9 cellular contexts compared by ENCODE assay signal in the genomic region with DNA sequence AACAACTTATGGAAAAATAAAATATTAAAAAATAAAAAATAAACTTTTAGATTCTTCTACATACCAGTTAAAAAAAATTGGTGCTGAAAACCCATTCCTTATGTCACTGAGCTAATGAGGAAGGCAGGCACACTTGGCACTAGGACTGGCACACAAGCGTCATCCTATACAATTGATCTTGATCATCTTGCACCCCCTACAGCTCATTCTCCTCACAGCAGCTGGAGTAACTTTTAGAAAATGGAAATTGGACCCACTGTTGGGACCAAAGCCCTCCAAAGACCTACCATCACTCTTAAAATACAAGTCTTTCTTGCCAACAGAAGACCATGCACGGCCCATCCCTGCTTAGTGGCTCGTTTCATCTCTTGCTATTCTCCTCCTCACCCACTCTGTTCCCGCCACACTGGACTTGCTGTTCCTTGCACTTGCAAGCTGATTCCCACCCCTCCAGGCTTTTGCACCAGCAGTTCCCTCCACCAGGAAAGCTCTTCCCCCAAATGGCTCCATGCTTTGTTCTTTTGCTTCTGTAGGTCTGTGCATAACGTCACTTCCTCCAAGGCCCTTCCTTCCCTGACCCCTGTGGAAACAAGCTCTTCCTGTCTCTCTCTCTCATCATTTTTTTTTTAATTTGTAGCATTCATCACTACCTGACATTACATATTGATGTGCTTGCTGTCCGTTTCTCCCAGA. TPM values are rescaled to one million over a fixed set of nuclear protein-coding genes. Genes with fewer than 3 reads are reported as not detected.
DNase-seq lines count a peak whose midpoint lies in the region; ATAC-seq, FAIRE-seq and TF ChIP-seq lines count a peak whose summit lies in the region.
"Had no signal": no experiment of that assay in that cellular context is flagged by ENCODE, and none has a peak within 500 bp of the region (broad histone marks: within the 10 kb centered on the region; RNA-seq: fewer than 3 reads in every experiment).

No MANE protein-coding gene starts in this region.

- no peak overlapping the region for H2AFZ ChIP-seq in HepG2 (ENCODE audit: low read length)

- H3K36me3 ChIP-seq in WERI-Rb-1, result no peaks in the 10 kb centered on the region; the same call in 1 of the 2 replicates
- H3K36me3 ChIP-seq in HepG2 (replicated peaks in 1 of 2; ENCODE audit: control insufficient read depth in 1 of 2, insufficient read depth in 2 of 2, low read length in 2 of 2), result peaks cover 2 to 9% of the 10 kb centered on the region in 2 experiments; a peak in 3 of 5 replicates

- TF ChIP-seq EP300 in HepG2 (IDR thresholded peaks at IDR 0.05; ENCODE audit: low read depth in 2 of 2, low read length in 2 of 2) (no peak), HepG2 (CRISPR knock-in tag; IDR thresholded peaks at IDR 0.05; ENCODE audit: borderline replicate concordance) (no peak)

- H3K9ac ChIP-seq in HepG2 (ENCODE audit: insufficient read depth, low read depth, low read length), result no peak overlapping the region

- H4K20me1 ChIP-seq in HepG2 (ENCODE audit: insufficient read depth, low read length), result 0 out of 2 replicates have a peak, but pooled peaks cover 2% of the 10 kb centered on the region

- H3K9me3 ChIP-seq in WERI-Rb-1 (ENCODE audit: severe bottlenecking) (no peaks in the 10 kb centered on the region), HepG2 (ENCODE audit: low read length) (no peaks in the 10 kb centered on the region)

- BruUV-seq in HepG2 (replicated peaks; lab: Mats Ljungman, UMichigan), result no TSS peak

- peaks cover 18% of the 10 kb centered on the region for H3K4me1 Mint-ChIP-seq in HFFc6 (ENCODE audit: low read depth)

- no peak overlapping the region for H3K4me3 Mint-ChIP-seq in HFFc6

- peaks cover 2% of the 10 kb centered on the region; the same call in 1 of the 2 replicates for H3K27me3 Mint-ChIP-seq in HFFc6 (ENCODE audit: insufficient read depth)

- POLR2A ChIA-PET in HepG2 (lab: Yijun Ruan, JAX), result no interaction called here

- no peak for TF ChIP-seq RAD21 in HepG2 (CRISPR knock-in tag; IDR thresholded peaks at IDR 0.05)

- CTCF ChIA-PET in HepG2 (lab: Yijun Ruan, JAX; ENCODE audit: low intra/inter-chr PET ratio, low total read pairs), result interaction anchor here (1.1 to 2.9 kb wide), 2 partner anchors 75 to 80 kb away, joined by 3 to 16 read pairs; no protein-coding TSS in a partner anchor

- H3K4me3 ChIP-seq in WERI-Rb-1 (ENCODE audit: low read depth, low read length), result no peak overlapping the region
- H3K4me3 ChIP-seq in HepG2 (replicated peaks in 1 of 3; ENCODE audit: insufficient read depth in 1 of 3, low read depth in 2 of 3, low read length in 3 of 3), result no peak overlapping the region

- H3K36me3 Mint-ChIP-seq in HFFc6 (ENCODE audit: low read depth), result peaks cover 6% of the 10 kb centered on the region; the same call in 1 of the 2 replicates

- no peak overlapping the region for H3K27ac ChIP-seq in WERI-Rb-1
- no peak overlapping the region for H3K27ac ChIP-seq in HepG2 (ENCODE audit: extremely low read length, insufficient read depth, low read length)

- peaks cover 17% of the 10 kb centered on the region for H3K4me1 ChIP-seq in HepG2 (ENCODE audit: insufficient read depth, low read length)

- H3K27ac Mint-ChIP-seq in HFFc6, result no peak overlapping the region

- H3K9me3 Mint-ChIP-seq in HFFc6, result no peaks in the 10 kb centered on the region

- peak; percentile 40; the same call in 1 of the 2 replicates for TF ChIP-seq CTCF in HFFc6 (IDR thresholded peaks at IDR 0.05)
- 0 out of 2 replicates have a peak, but pooled peaks have one; percentile 8 for TF ChIP-seq CTCF in WERI-Rb-1 (IDR thresholded peaks at IDR 0.05; ENCODE audit: low read depth, low read length)
- no peak for TF ChIP-seq CTCF in HepG2 (CRISPR knock-in tag; IDR thresholded peaks at IDR 0.05)

- 96% methylated on average over 6 of the region's 6 CpGs for WGBS in HepG2 (ENCODE audit: low lambda C conversion rate)

- H3K79me2 ChIP-seq in HepG2 (ENCODE audit: insufficient read depth, low read length), result no peaks in the 10 kb centered on the region

- no peak overlapping the region for H3K4me2 ChIP-seq in HepG2 (ENCODE audit: low read depth, low read length)

- ATAC-seq in HepG2, result no peak
- ATAC-seq in HG02852 (IDR thresholded peaks at IDR 0.05; ENCODE audit: unreplicated experiment), result no peak

- no peak for TF ChIP-seq POLR2A in HepG2 (IDR thresholded peaks at IDR 0.05; ENCODE audit: insufficient read depth in 1 of 2, low read depth in 2 of 2, low read length in 2 of 2)

- intact Hi-C loops in HepG2 (cut with micrococcal nuclease; ENCODE audit: unreplicated experiment), result no loop called here

- no peak for FAIRE-seq in HepG2 (lab: Jason Lieb, UNC)

- H3K27me3 ChIP-seq in WERI-Rb-1 (ENCODE audit: insufficient read depth, low read depth, severe bottlenecking) (peaks cover 29% of the 10 kb centered on the region), HepG2 (ENCODE audit: control insufficient read depth in 1 of 2, insufficient read depth in 2 of 2, low read length in 2 of 2) (peaks cover 0 to 1% of the 10 kb centered on the region in 2 experiments; a peak in 2 of 5 replicates)

- in situ Hi-C loops in HepG2 (cut with HindIII; ENCODE audit: extremely low pct_ligation_motif_present, low pct_unique_long_range_greater_than_20kb), result loop anchor here (25.0 kb wide), 1 partner anchor 159 kb away; no protein-coding TSS in a partner anchor

- DNase-seq in NCI-H2107 treated with DMSO at 0.1 percent for 48 hours (lab: John Stamatoyannopoulos, UW; ENCODE audit: unreplicated experiment), result peak; percentile 29
- no peak for DNase-seq in NCI-H2107 (lab: John Stamatoyannopoulos, UW)
- DNase-seq in HFFc6, result no peak
- DNase-seq in WERI-Rb-1, result no peak
- DNase-seq in HepG2 (ENCODE audit: low spot score), result no peak
- no peak for DNase-seq in activated CD8-positive, alpha-beta memory T cell treated with anti-CD3 and anti-CD28 coated beads, Interleukin-2, amount 50 U/mL, for 48 hours
- DNase-seq in COLO829 (ENCODE audit: low spot score), result no peak

RNA-seq across cellular contexts. Expression of a gene that starts 11.6 kb away (rescaled TPM):
- 1 to 10 TPM; 5.0 to 8.9 (median 5.9) TPM for total RNA-seq in HFFc6 (2021; fragmentation: NEBNext Ultra II Directional; extraction: Animal tissue kit (Norgen Biotek cat#: 25700))
- 1.9 and 2.9 TPM in 2 replicates for total RNA-seq in HepG2 (2016; rRNA removed; fragmentation: Illumina TruSeq; extraction: Trizol)
- total RNA-seq in HepG2 (2016; cell fraction: cytosol; rRNA removed; fragmentation: Illumina TruSeq; extraction: Trizol; ENCODE audit: low read depth), result 0.71 and 1.1 TPM in 2 replicates
- 1.9 and 2.5 TPM in 2 replicates for total RNA-seq in HepG2 (2016; cell fraction: insoluble cytoplasmic fraction; rRNA removed; fragmentation: Illumina TruSeq; extraction: Trizol)
- 0.90 and 1.3 TPM in 2 replicates for total RNA-seq in HepG2 (2016; cell fraction: membrane; rRNA removed; fragmentation: Illumina TruSeq; extraction: Trizol)
- total RNA-seq in HepG2 (2016; cell fraction: nucleus; rRNA removed; fragmentation: Illumina TruSeq; extraction: Trizol), result 1.1 and 1.2 TPM in 2 replicates
- polyA plus RNA-seq in HepG2 (2011; rRNA removed), result 1.9 and 2.5 TPM in 2 replicates
- polyA plus RNA-seq in HepG2 (2011; cell fraction: cytosol; rRNA removed), result 2.2 and 4.4 TPM in 2 replicates
- polyA plus RNA-seq in HepG2 (2011; cell fraction: nucleus; rRNA removed), result 3.9 and 5.1 TPM in 2 replicates
- polyA plus RNA-seq in HepG2 (2012), result 1.4 and 1.7 TPM in 2 replicates
- polyA plus RNA-seq in HepG2 (2016; cell fraction: cytosol; fragmentation: Illumina TruSeq; extraction: Trizol; ENCODE audit: low read depth), result 0.35 and 0.53 TPM in 2 replicates
- 1.9 and 2.1 TPM in 2 replicates for polyA plus RNA-seq in HepG2 (2016; cell fraction: insoluble cytoplasmic fraction; fragmentation: Illumina TruSeq; extraction: Trizol; ENCODE audit: low read depth)
- 0.50 and 0.55 TPM in 2 replicates for polyA plus RNA-seq in HepG2 (2016; cell fraction: membrane; fragmentation: Illumina TruSeq; extraction: Trizol; ENCODE audit: low read depth)
- 1.6 and 2.2 TPM in 2 replicates for polyA plus RNA-seq in HepG2 (2016; cell fraction: nucleus; fragmentation: Illumina TruSeq; extraction: Trizol; ENCODE audit: insufficient read depth, low read depth)
- 3.8 and 8.1 TPM in 2 replicates for polyA minus RNA-seq in HepG2 (2011; rRNA and poly(A)+ RNA removed; ENCODE audit: low replicate concordance)
- polyA minus RNA-seq in HepG2 (2011; cell fraction: cytosol; rRNA and poly(A)+ RNA removed), result 3.1 and 3.4 TPM in 2 replicates
- 2.7 and 3.6 TPM in 2 replicates for polyA minus RNA-seq in HepG2 (2011; cell fraction: nucleus; rRNA and poly(A)+ RNA removed)

RNA-seq across cellular contexts. Expression of a gene that starts 13.9 kb away (rescaled TPM):
- total RNA-seq in HFFc6 (2021; fragmentation: NEBNext Ultra II Directional; extraction: Animal tissue kit (Norgen Biotek cat#: 25700)), result under 1 TPM in 1 of 6 experiments, not detected in 5; 0.23 TPM
- not detected in 2 replicates for total RNA-seq in HepG2 (2016; rRNA removed; fragmentation: Illumina TruSeq; extraction: Trizol)
- not detected in 2 replicates for total RNA-seq in HepG2 (2016; cell fraction: cytosol; rRNA removed; fragmentation: Illumina TruSeq; extraction: Trizol; ENCODE audit: low read depth)
- total RNA-seq in HepG2 (2016; cell fraction: insoluble cytoplasmic fraction; rRNA removed; fragmentation: Illumina TruSeq; extraction: Trizol), result not detected in 2 replicates
- not detected in 2 replicates for total RNA-seq in HepG2 (2016; cell fraction: membrane; rRNA removed; fragmentation: Illumina TruSeq; extraction: Trizol)
- total RNA-seq in HepG2 (2016; cell fraction: nucleus; rRNA removed; fragmentation: Illumina TruSeq; extraction: Trizol), result not detected in 2 replicates
- not detected in 2 replicates for polyA plus RNA-seq in HepG2 (2011; rRNA removed)
- not detected in 2 replicates for polyA plus RNA-seq in HepG2 (2011; cell fraction: cytosol; rRNA removed)
- polyA plus RNA-seq in HepG2 (2011; cell fraction: nucleus; rRNA removed), result 0.16 and 0.53 TPM in 2 replicates
- not detected in 2 replicates for polyA plus RNA-seq in HepG2 (2012)
- polyA plus RNA-seq in HepG2 (2016; cell fraction: cytosol; fragmentation: Illumina TruSeq; extraction: Trizol; ENCODE audit: low read depth), result not detected in 2 replicates
- polyA plus RNA-seq in HepG2 (2016; cell fraction: insoluble cytoplasmic fraction; fragmentation: Illumina TruSeq; extraction: Trizol; ENCODE audit: low read depth), result not detected in 2 replicates
- polyA plus RNA-seq in HepG2 (2016; cell fraction: membrane; fragmentation: Illumina TruSeq; extraction: Trizol; ENCODE audit: low read depth), result not detected in 2 replicates
- polyA plus RNA-seq in HepG2 (2016; cell fraction: nucleus; fragmentation: Illumina TruSeq; extraction: Trizol; ENCODE audit: insufficient read depth, low read depth), result not detected in 2 replicates
- polyA minus RNA-seq in HepG2 (2011; rRNA and poly(A)+ RNA removed; ENCODE audit: low replicate concordance), result 0.40 TPM in 1 of 2 replicates, not detected in the other
- polyA minus RNA-seq in HepG2 (2011; cell fraction: cytosol; rRNA and poly(A)+ RNA removed), result not detected in 2 replicates
- not detected in 2 replicates for polyA minus RNA-seq in HepG2 (2011; cell fraction: nucleus; rRNA and poly(A)+ RNA removed)

RNA-seq across cellular contexts. Expression of a gene that starts 28.1 kb away (rescaled TPM):
- total RNA-seq in HFFc6 (2021; fragmentation: NEBNext Ultra II Directional; extraction: Animal tissue kit (Norgen Biotek cat#: 25700)), result not detected
- total RNA-seq in HepG2 (2016; rRNA removed; fragmentation: Illumina TruSeq; extraction: Trizol), result not detected in 2 replicates
- not detected in 2 replicates for total RNA-seq in HepG2 (2016; cell fraction: cytosol; rRNA removed; fragmentation: Illumina TruSeq; extraction: Trizol; ENCODE audit: low read depth)
- total RNA-seq in HepG2 (2016; cell fraction: insoluble cytoplasmic fraction; rRNA removed; fragmentation: Illumina TruSeq; extraction: Trizol), result not detected in 2 replicates
- total RNA-seq in HepG2 (2016; cell fraction: membrane; rRNA removed; fragmentation: Illumina TruSeq; extraction: Trizol), result not detected in 2 replicates
- total RNA-seq in HepG2 (2016; cell fraction: nucleus; rRNA removed; fragmentation: Illumina TruSeq; extraction: Trizol), result not detected in 2 replicates
- polyA plus RNA-seq in HepG2 (2011; rRNA removed), result not detected in 2 replicates
- not detected in 2 replicates for polyA plus RNA-seq in HepG2 (2011; cell fraction: cytosol; rRNA removed)
- polyA plus RNA-seq in HepG2 (2011; cell fraction: nucleus; rRNA removed), result 0.14 TPM in 1 of 2 replicates, not detected in the other
- not detected in 2 replicates for polyA plus RNA-seq in HepG2 (2012)
- polyA plus RNA-seq in HepG2 (2016; cell fraction: cytosol; fragmentation: Illumina TruSeq; extraction: Trizol; ENCODE audit: low read depth), result not detected in 2 replicates
- not detected in 2 replicates for polyA plus RNA-seq in HepG2 (2016; cell fraction: insoluble cytoplasmic fraction; fragmentation: Illumina TruSeq; extraction: Trizol; ENCODE audit: low read depth)
- polyA plus RNA-seq in HepG2 (2016; cell fraction: membrane; fragmentation: Illumina TruSeq; extraction: Trizol; ENCODE audit: low read depth), result not detected in 2 replicates
- polyA plus RNA-seq in HepG2 (2016; cell fraction: nucleus; fragmentation: Illumina TruSeq; extraction: Trizol; ENCODE audit: insufficient read depth, low read depth), result not detected in 2 replicates
- not detected in 2 replicates for polyA minus RNA-seq in HepG2 (2011; rRNA and poly(A)+ RNA removed; ENCODE audit: low replicate concordance)
- polyA minus RNA-seq in HepG2 (2011; cell fraction: cytosol; rRNA and poly(A)+ RNA removed), result not detected in 2 replicates
- not detected in 2 replicates for polyA minus RNA-seq in HepG2 (2011; cell fraction: nucleus; rRNA and poly(A)+ RNA removed)

RNA-seq across cellular contexts. Expression of a gene that starts 31.7 kb away (rescaled TPM):
- not detected for total RNA-seq in HFFc6 (2021; fragmentation: NEBNext Ultra II Directional; extraction: Animal tissue kit (Norgen Biotek cat#: 25700))
- total RNA-seq in HepG2 (2016; rRNA removed; fragmentation: Illumina TruSeq; extraction: Trizol), result not detected in 2 replicates
- not detected in 2 replicates for total RNA-seq in HepG2 (2016; cell fraction: cytosol; rRNA removed; fragmentation: Illumina TruSeq; extraction: Trizol; ENCODE audit: low read depth)
- not detected in 2 replicates for total RNA-seq in HepG2 (2016; cell fraction: insoluble cytoplasmic fraction; rRNA removed; fragmentation: Illumina TruSeq; extraction: Trizol)
- total RNA-seq in HepG2 (2016; cell fraction: membrane; rRNA removed; fragmentation: Illumina TruSeq; extraction: Trizol), result not detected in 2 replicates
- not detected in 2 replicates for total RNA-seq in HepG2 (2016; cell fraction: nucleus; rRNA removed; fragmentation: Illumina TruSeq; extraction: Trizol)
- 0.09 TPM in 1 of 2 replicates, not detected in the other for polyA plus RNA-seq in HepG2 (2011; rRNA removed)
- not detected in 2 replicates for polyA plus RNA-seq in HepG2 (2011; cell fraction: cytosol; rRNA removed)
- polyA plus RNA-seq in HepG2 (2011; cell fraction: nucleus; rRNA removed), result not detected in 2 replicates
- not detected in 2 replicates for polyA plus RNA-seq in HepG2 (2012)
- polyA plus RNA-seq in HepG2 (2016; cell fraction: cytosol; fragmentation: Illumina TruSeq; extraction: Trizol; ENCODE audit: low read depth), result not detected in 2 replicates
- not detected in 2 replicates for polyA plus RNA-seq in HepG2 (2016; cell fraction: insoluble cytoplasmic fraction; fragmentation: Illumina TruSeq; extraction: Trizol; ENCODE audit: low read depth)
- polyA plus RNA-seq in HepG2 (2016; cell fraction: membrane; fragmentation: Illumina TruSeq; extraction: Trizol; ENCODE audit: low read depth), result not detected in 2 replicates
- not detected in 2 replicates for polyA plus RNA-seq in HepG2 (2016; cell fraction: nucleus; fragmentation: Illumina TruSeq; extraction: Trizol; ENCODE audit: insufficient read depth, low read depth)
- not detected in 2 replicates for polyA minus RNA-seq in HepG2 (2011; rRNA and poly(A)+ RNA removed; ENCODE audit: low replicate concordance)
- polyA minus RNA-seq in HepG2 (2011; cell fraction: cytosol; rRNA and poly(A)+ RNA removed), result not detected in 2 replicates
- polyA minus RNA-seq in HepG2 (2011; cell fraction: nucleus; rRNA and poly(A)+ RNA removed), result not detected in 2 replicates

RNA-seq across cellular contexts. Expression of a gene that starts 45.5 kb away (rescaled TPM):
- total RNA-seq in HFFc6 (2021; fragmentation: NEBNext Ultra II Directional; extraction: Animal tissue kit (Norgen Biotek cat#: 25700)), result not detected
- total RNA-seq in HepG2 (2016; rRNA removed; fragmentation: Illumina TruSeq; extraction: Trizol), result not detected in 2 replicates
- total RNA-seq in HepG2 (2016; cell fraction: cytosol; rRNA removed; fragmentation: Illumina TruSeq; extraction: Trizol; ENCODE audit: low read depth), result not detected in 2 replicates
- total RNA-seq in HepG2 (2016; cell fraction: insoluble cytoplasmic fraction; rRNA removed; fragmentation: Illumina TruSeq; extraction: Trizol), result not detected in 2 replicates
- not detected in 2 replicates for total RNA-seq in HepG2 (2016; cell fraction: membrane; rRNA removed; fragmentation: Illumina TruSeq; extraction: Trizol)
- total RNA-seq in HepG2 (2016; cell fraction: nucleus; rRNA removed; fragmentation: Illumina TruSeq; extraction: Trizol), result not detected in 2 replicates
- polyA plus RNA-seq in HepG2 (2011; rRNA removed), result 0.17 TPM in 1 of 2 replicates, not detected in the other
- 0.08 TPM in 1 of 2 replicates, not detected in the other for polyA plus RNA-seq in HepG2 (2011; cell fraction: cytosol; rRNA removed)
- not detected in 2 replicates for polyA plus RNA-seq in HepG2 (2011; cell fraction: nucleus; rRNA removed)
- not detected in 2 replicates for polyA plus RNA-seq in HepG2 (2012)
- not detected in 2 replicates for polyA plus RNA-seq in HepG2 (2016; cell fraction: cytosol; fragmentation: Illumina TruSeq; extraction: Trizol; ENCODE audit: low read depth)
- not detected in 2 replicates for polyA plus RNA-seq in HepG2 (2016; cell fraction: insoluble cytoplasmic fraction; fragmentation: Illumina TruSeq; extraction: Trizol; ENCODE audit: low read depth)
- polyA plus RNA-seq in HepG2 (2016; cell fraction: membrane; fragmentation: Illumina TruSeq; extraction: Trizol; ENCODE audit: low read depth), result not detected in 2 replicates
- polyA plus RNA-seq in HepG2 (2016; cell fraction: nucleus; fragmentation: Illumina TruSeq; extraction: Trizol; ENCODE audit: insufficient read depth, low read depth), result not detected in 2 replicates
- not detected in 2 replicates for polyA minus RNA-seq in HepG2 (2011; rRNA and poly(A)+ RNA removed; ENCODE audit: low replicate concordance)
- polyA minus RNA-seq in HepG2 (2011; cell fraction: cytosol; rRNA and poly(A)+ RNA removed), result not detected in 2 replicates
- not detected in 2 replicates for polyA minus RNA-seq in HepG2 (2011; cell fraction: nucleus; rRNA and poly(A)+ RNA removed)
- total RNA-seq: lower leg skin had no signal
